Comparison of ENCODE assay signal across 27 cellular contexts in genomic region chr7:70762697-70763096, GRCh38.
DNase-seq lines count a peak whose midpoint lies in the region; ATAC-seq and TF ChIP-seq lines count a peak whose summit lies in the region.
"Had no signal": no experiment of that assay in that cellular context is flagged by ENCODE, and none has a peak within 500 bp of the region (broad histone marks: within the 10 kb centered on the region; RNA-seq: fewer than 3 reads in every experiment).

No MANE protein-coding gene starts in this region.

- H3K14ac ChIP-seq in mesenchymal stem cell (ENCODE audit: low read length in 2 of 2): no peak overlapping the region

- POLR2A ChIA-PET in CD4-positive, alpha-beta memory T cell (lab: Charles Lee; ENCODE audit: partially characterized antibody): interaction anchor here (2.5 kb wide), 1 partner anchor 15 kb away, joined by 8 read pairs; no protein-coding TSS in a partner anchor

- H3K18ac ChIP-seq in mesenchymal stem cell (ENCODE audit: low read depth in 1 of 2, low read length in 2 of 2): no peak overlapping the region

- H2AK5ac ChIP-seq in mesenchymal stem cell (ENCODE audit: low read length, severe bottlenecking): no peak overlapping the region

- no peak overlapping the region for H3K23ac ChIP-seq in mesenchymal stem cell (ENCODE audit: low read length in 2 of 2)

- peak overlapping the region; percentile 16 for H2BK15ac ChIP-seq in mesenchymal stem cell (ENCODE audit: low read depth, poor library complexity, severe bottlenecking)

- peak overlapping the region; percentile 68 to 98 (median 91) for H3K27ac Mint-ChIP-seq in CD4-positive, alpha-beta memory T cell
- peak overlapping the region in 4 of 5 experiments; percentile 23 to 83 (median 44) for H3K27ac Mint-ChIP-seq in brain
- H3K27ac Mint-ChIP-seq: activated naive CD8-positive, alpha-beta T cell treated with anti-CD3 and anti-CD28 coated beads, Interleukin-2, amount 10 ng/mL, durations not matched to agents 7 days and 5 days had no signal

- peaks cover 5 to 21% of the 10 kb centered on the region in 2 donors for H3K36me3 Mint-ChIP-seq in CD4-positive, alpha-beta memory T cell
- H3K36me3 Mint-ChIP-seq in brain: peaks cover 62% of the 10 kb centered on the region
- H3K36me3 Mint-ChIP-seq: activated naive CD8-positive, alpha-beta T cell treated with anti-CD3 and anti-CD28 coated beads, Interleukin-2, amount 10 ng/mL, durations not matched to agents 7 days and 5 days had no signal

- peaks cover 15 to 52% (median 32%) of the 10 kb centered on the region in 4 donors for H3K4me1 Mint-ChIP-seq in CD4-positive, alpha-beta memory T cell
- H3K4me1 Mint-ChIP-seq in brain: peaks cover 79% of the 10 kb centered on the region
- H3K4me1 Mint-ChIP-seq: activated naive CD8-positive, alpha-beta T cell treated with anti-CD3 and anti-CD28 coated beads, Interleukin-2, amount 10 ng/mL, durations not matched to agents 7 days and 5 days had no signal

- H4K8ac ChIP-seq in mesenchymal stem cell (ENCODE audit: low read length): no peak overlapping the region

- no peaks in the 10 kb centered on the region for H3K9me3 Mint-ChIP-seq in CD4-positive, alpha-beta memory T cell
- no peaks in the 10 kb centered on the region for H3K9me3 Mint-ChIP-seq in brain
- H3K9me3 Mint-ChIP-seq: activated naive CD8-positive, alpha-beta T cell treated with anti-CD3 and anti-CD28 coated beads, Interleukin-2, amount 10 ng/mL, durations not matched to agents 7 days and 5 days; nephron had no signal

- peaks cover 44% of the 10 kb centered on the region for H3K79me1 ChIP-seq in mesenchymal stem cell (replicated peaks; ENCODE audit: low read length, poor library complexity, severe bottlenecking)

- H4K91ac ChIP-seq in mesenchymal stem cell (ENCODE audit: low read length): no peak overlapping the region

- H3K4me3 Mint-ChIP-seq in CD4-positive, alpha-beta memory T cell: peak overlapping the region in 7 of 8 donors; percentile 40 to 69 (median 51)
- peak overlapping the region in 1 of 5 experiments; percentile 45 for H3K4me3 Mint-ChIP-seq in brain
- H3K4me3 Mint-ChIP-seq: activated naive CD8-positive, alpha-beta T cell treated with anti-CD3 and anti-CD28 coated beads, Interleukin-2, amount 10 ng/mL, durations not matched to agents 7 days and 5 days had no signal

- no peaks in the 10 kb centered on the region for H3K36me3 ChIP-seq in CD4-positive, alpha-beta memory T cell (ENCODE audit: insufficient read depth, low read length)
- H3K36me3 ChIP-seq in KMS-11 (ENCODE audit: insufficient read depth) (peaks cover 21% of the 10 kb centered on the region; the same call in 1 of the 2 replicates), mesenchymal stem cell (ENCODE audit: control insufficient read depth in 1 of 2, insufficient read depth in 2 of 2, low read depth in 1 of 2, low read length in 2 of 2) (peaks cover 26% of the 10 kb centered on the region in 2 experiments), upper lobe of right lung (peaks cover 10% of the 10 kb centered on the region)
- H3K36me3 ChIP-seq: pancreas had no signal

- no peak overlapping the region for H3K4me3 ChIP-seq in CD4-positive, alpha-beta memory T cell (ENCODE audit: low read length in 2 of 2)
- peak overlapping the region; percentile 42 for H3K4me3 ChIP-seq in KMS-11 (IDR thresholded peaks at IDR 0.05; ENCODE audit: insufficient read depth, low read depth, low read length)
- H3K4me3 ChIP-seq in mesenchymal stem cell (ENCODE audit: insufficient read depth in 1 of 2, low read depth in 1 of 2, low read length in 2 of 2): no peak overlapping the region
- no peak overlapping the region for H3K4me3 ChIP-seq in upper lobe of right lung
- H3K4me3 ChIP-seq: MG63, pancreas, transverse colon had no signal

- H3K27me3 Mint-ChIP-seq in CD4-positive, alpha-beta memory T cell: no peaks in the 10 kb centered on the region
- H3K27me3 Mint-ChIP-seq in brain: no peaks in the 10 kb centered on the region
- H3K27me3 Mint-ChIP-seq: activated naive CD8-positive, alpha-beta T cell treated with anti-CD3 and anti-CD28 coated beads, Interleukin-2, amount 10 ng/mL, durations not matched to agents 7 days and 5 days had no signal

- ATAC-seq in upper lobe of right lung: no peak
- ATAC-seq: pancreas had no signal

- H3K4me2 ChIP-seq in KMS-11 (peak overlapping the region; percentile 99), mesenchymal stem cell (ENCODE audit: low read length, poor library complexity, severe bottlenecking) (no peak overlapping the region)

- H2BK120ac ChIP-seq in mesenchymal stem cell (ENCODE audit: low read depth, low read length): no peak overlapping the region

- H2BK5ac ChIP-seq in mesenchymal stem cell (ENCODE audit: low read depth, low read length, poor library complexity, severe bottlenecking): no peak overlapping the region

- no peak for DNase-seq in CD4-positive, alpha-beta memory T cell
- DNase-seq in mesenchymal stem cell (no peak), cardiac septum (ENCODE audit: low spot score) (no peak), NCI-H345 treated with DMSO at 0.1 percent for 48 hours (lab: John Stamatoyannopoulos, UW; ENCODE audit: unreplicated experiment) (no peak), upper lobe of right lung (no peak), NCI-H446 (lab: John Stamatoyannopoulos, UW) (no peak)
- DNase-seq: activated CD4-positive, alpha-beta T cell treated with anti-CD3 and anti-CD28 coated beads for 4 hours; activated CD8-positive, alpha-beta memory T cell treated with anti-CD3 and anti-CD28 coated beads for 24 hours; activated effector memory CD4-positive, alpha-beta T cell treated with anti-CD3 and anti-CD28 coated beads, Interleukin-2, amount 50 U/mL, for 16 hours; activated naive CD8-positive, alpha-beta T cell treated with anti-CD3 and anti-CD28 coated beads, Interleukin-2, amount 10 ng/mL, durations not matched to agents 7 days and 5 days; Caco-2; DMS79; GF-D8; MG63; NCI-H1417 treated with DMSO at 0.1 percent for 48 hours; NCI-H2081; NCI-H226; NCI-H748 treated with DMSO at 0.1 percent for 48 hours; pancreas; retina; small intestine; stimulated activated CD8-positive, alpha-beta memory T cell treated with anti-CD3 and anti-CD28 coated beads, Interleukin-4, amount 100 ng/mL, for 48 hours; transverse colon had no signal

- H3K4ac ChIP-seq in mesenchymal stem cell (ENCODE audit: low read depth in 1 of 2, low read length in 2 of 2): no peak overlapping the region

- H3K9ac ChIP-seq in KMS-11 (peak overlapping the region; percentile 65; the same call in 1 of the 2 replicates), mesenchymal stem cell (ENCODE audit: low read length) (no peak overlapping the region)

- peaks cover 5% of the 10 kb centered on the region for H3K4me1 ChIP-seq in CD4-positive, alpha-beta memory T cell (ENCODE audit: insufficient read depth, low read length)
- H3K4me1 ChIP-seq in KMS-11 (ENCODE audit: low read depth, poor library complexity, severe bottlenecking) (peaks cover 96% of the 10 kb centered on the region), mesenchymal stem cell (ENCODE audit: control insufficient read depth, insufficient read depth, low read depth, low read length) (no peaks in the 10 kb centered on the region), upper lobe of right lung (no peaks in the 10 kb centered on the region)
- H3K4me1 ChIP-seq: Caco-2, pancreas, transverse colon had no signal

- no peak for TF ChIP-seq CTCF in KMS-11 (conservative IDR thresholded peaks at IDR 0.05; ENCODE audit: low read depth, low read length)
- no peak for TF ChIP-seq CTCF in brain (conservative IDR thresholded peaks at IDR 0.05)
- TF ChIP-seq CTCF in upper lobe of right lung (IDR thresholded peaks at IDR 0.05): no peak

- H3K79me2 ChIP-seq in KMS-11 (ENCODE audit: insufficient read depth, low read depth): peaks cover 89% of the 10 kb centered on the region

- no peak overlapping the region for H3K27ac ChIP-seq in CD4-positive, alpha-beta memory T cell (ENCODE audit: low read depth, low read length)
- peak overlapping the region; percentile 95 for H3K27ac ChIP-seq in KMS-11
- H3K27ac ChIP-seq in mesenchymal stem cell (ENCODE audit: low read length, poor library complexity, severe bottlenecking): no peak overlapping the region
- H3K27ac ChIP-seq in upper lobe of right lung: no peak overlapping the region
- H3K27ac ChIP-seq: epithelial cell of prostate, pancreas, transverse colon had no signal

- H4K20me1 ChIP-seq in KMS-11 (ENCODE audit: insufficient read depth): no peaks in the 10 kb centered on the region

- no peak overlapping the region for H2BK12ac ChIP-seq in mesenchymal stem cell (ENCODE audit: low read length in 2 of 2)

- no peaks in the 10 kb centered on the region for H3K27me3 ChIP-seq in CD4-positive, alpha-beta memory T cell (ENCODE audit: insufficient read depth, low read length)
- H3K27me3 ChIP-seq in KMS-11 (ENCODE audit: insufficient read depth, low read depth): no peaks in the 10 kb centered on the region
- no peaks in the 10 kb centered on the region for H3K27me3 ChIP-seq in mesenchymal stem cell (ENCODE audit: control insufficient read depth in 1 of 2, insufficient read depth in 1 of 2, low read length in 2 of 2)
- H3K27me3 ChIP-seq in upper lobe of right lung: no peaks in the 10 kb centered on the region
- H3K27me3 ChIP-seq: MG63, pancreas, transverse colon had no signal

- WGBS in mesenchymal stem cell: 98% methylated on average over 12 of the region's 12 CpGs

- CTCF ChIA-PET in CD4-positive, alpha-beta memory T cell (lab: Charles Lee; ENCODE audit: partially characterized antibody): interaction anchor here (2.0 kb wide), 2 partner anchors 15 to 23 kb away, joined by 8 to 11 read pairs; no protein-coding TSS in a partner anchor

- no peak overlapping the region for H2AFZ ChIP-seq in KMS-11 (ENCODE audit: low read depth)
- no peak overlapping the region for H2AFZ ChIP-seq in mesenchymal stem cell (ENCODE audit: low read depth, low read length)

- intact Hi-C loops in CD4-positive, alpha-beta memory T cell (cut with micrococcal nuclease): no loop called here
- intact Hi-C loops in cardiac septum (cut with DNase I): no loop called here
- intact Hi-C loops in upper lobe of right lung (cut with DNase I): no loop called here

- no peaks in the 10 kb centered on the region for H3K9me3 ChIP-seq in CD4-positive, alpha-beta memory T cell (ENCODE audit: control insufficient read depth in 1 of 2, low read length in 2 of 2)
- H3K9me3 ChIP-seq in mesenchymal stem cell (ENCODE audit: control insufficient read depth, low read length): no peaks in the 10 kb centered on the region
- H3K9me3 ChIP-seq in upper lobe of right lung: no peaks in the 10 kb centered on the region
- H3K9me3 ChIP-seq: Caco-2, MG63, pancreas, transverse colon had no signal
